ENCODE assay signal across 12 cellular contexts in the genomic region with DNA sequence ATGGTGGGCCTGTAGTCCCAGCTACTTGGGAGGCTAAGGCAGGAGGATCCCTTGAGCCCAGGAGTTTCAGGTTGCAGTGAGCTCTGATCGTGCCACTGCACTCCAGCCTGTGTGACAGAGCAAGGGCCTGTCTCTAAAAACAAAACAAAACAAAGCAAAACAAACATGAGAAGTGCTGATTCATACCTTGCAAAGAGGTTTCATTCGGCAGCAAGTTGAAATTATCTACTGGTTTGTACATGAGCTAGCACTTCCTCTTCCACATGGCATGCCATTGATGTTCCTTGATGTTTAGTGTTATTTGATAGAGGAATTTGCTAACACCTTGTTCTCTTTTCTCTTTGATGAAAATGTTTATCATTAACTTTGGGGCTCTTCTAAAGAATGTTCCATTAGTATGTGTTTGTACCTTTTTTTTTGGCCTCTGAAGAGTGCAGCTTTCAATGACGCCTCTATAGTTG. TPM values are rescaled to one million over a fixed set of nuclear protein-coding genes. Genes with fewer than 3 reads are reported as not detected.
DNase-seq lines count a peak whose midpoint lies in the region; ATAC-seq and TF ChIP-seq lines count a peak whose summit lies in the region.
"Had no signal": no experiment of that assay in that cellular context is flagged by ENCODE, and none has a peak within 500 bp of the region (broad histone marks: within the 10 kb centered on the region; RNA-seq: fewer than 3 reads in every experiment).

No MANE protein-coding gene starts in this region.

- no peaks in the 10 kb centered on the region for H3K36me3 ChIP-seq in psoas muscle (ENCODE audit: insufficient read depth in 1 of 2, low read depth in 1 of 2)

- H3K9me3 ChIP-seq in psoas muscle = no peaks in the 10 kb centered on the region

- no peak overlapping the region for H3K27ac ChIP-seq in psoas muscle

- no peak for TF ChIP-seq CTCF in psoas muscle (IDR thresholded peaks at IDR 0.05)

- intact Hi-C loops in psoas muscle (cut with DNase I) = no loop called here

- ATAC-seq in GM21619 (IDR thresholded peaks at IDR 0.05; ENCODE audit: unreplicated experiment) = peak; percentile 43
- peak; percentile 12 for ATAC-seq in esophagus mucosa
- no peak for ATAC-seq in psoas muscle
- ATAC-seq: left lobe of liver, T-helper 17 cell had no signal

- DNase-seq in ELR (ENCODE audit: low read depth) (peak; percentile 13), NCI-H2029 treated with DMSO at 0.1 percent for 48 hours (lab: John Stamatoyannopoulos, UW) (peak; percentile 17), EL (no peak), pons (ENCODE audit: low spot score) (no peak), psoas muscle (no peak), NCI-H1694 (lab: John Stamatoyannopoulos, UW) (no peak)
- DNase-seq: activated gamma-delta T cell, NCI-H1092 treated with DMSO at 0.1 percent for 48 hours, T-helper 17 cell had no signal

- H3K27me3 ChIP-seq in psoas muscle (ENCODE audit: insufficient read depth in 3 of 3, low read length in 2 of 3) = no peaks in the 10 kb centered on the region

- no peaks in the 10 kb centered on the region for H3K4me1 ChIP-seq in psoas muscle

- 60 to 74% (median 72%) methylated on average over 3 of the region's 3 CpGs for WGBS in psoas muscle, 3 donors

- no peak overlapping the region for H3K4me3 ChIP-seq in psoas muscle

RNA-seq across cellular contexts. Expression of a gene that starts 50.6 kb away (rescaled TPM):
- total RNA-seq in esophagus mucosa = 13.8 TPM
- total RNA-seq in psoas muscle = 10 to 100 TPM in 2 of 4 donors, 1 to 10 TPM in 2; 4.7 to 11.3 (median 9.6) TPM
- polyA plus RNA-seq in psoas muscle = 1 to 10 TPM; 2.0 to 2.1 (median 2.0) TPM

Comparison
In these comparisons a context has a peak if more than half of its experiments do, and no peak if none do; other contexts are left out.
1. DNase-seq: peak in ELR (single experiment) and NCI-H2029 treated with DMSO at 0.1 percent for 48 hours (single experiment); none in EL (single experiment), pons (single experiment), psoas muscle (0 of 2) and NCI-H1694 (single experiment).
2. ATAC-seq: peak in GM21619 (single experiment) and esophagus mucosa (single experiment); none in psoas muscle (0 of 4).